In the genomic region with DNA sequence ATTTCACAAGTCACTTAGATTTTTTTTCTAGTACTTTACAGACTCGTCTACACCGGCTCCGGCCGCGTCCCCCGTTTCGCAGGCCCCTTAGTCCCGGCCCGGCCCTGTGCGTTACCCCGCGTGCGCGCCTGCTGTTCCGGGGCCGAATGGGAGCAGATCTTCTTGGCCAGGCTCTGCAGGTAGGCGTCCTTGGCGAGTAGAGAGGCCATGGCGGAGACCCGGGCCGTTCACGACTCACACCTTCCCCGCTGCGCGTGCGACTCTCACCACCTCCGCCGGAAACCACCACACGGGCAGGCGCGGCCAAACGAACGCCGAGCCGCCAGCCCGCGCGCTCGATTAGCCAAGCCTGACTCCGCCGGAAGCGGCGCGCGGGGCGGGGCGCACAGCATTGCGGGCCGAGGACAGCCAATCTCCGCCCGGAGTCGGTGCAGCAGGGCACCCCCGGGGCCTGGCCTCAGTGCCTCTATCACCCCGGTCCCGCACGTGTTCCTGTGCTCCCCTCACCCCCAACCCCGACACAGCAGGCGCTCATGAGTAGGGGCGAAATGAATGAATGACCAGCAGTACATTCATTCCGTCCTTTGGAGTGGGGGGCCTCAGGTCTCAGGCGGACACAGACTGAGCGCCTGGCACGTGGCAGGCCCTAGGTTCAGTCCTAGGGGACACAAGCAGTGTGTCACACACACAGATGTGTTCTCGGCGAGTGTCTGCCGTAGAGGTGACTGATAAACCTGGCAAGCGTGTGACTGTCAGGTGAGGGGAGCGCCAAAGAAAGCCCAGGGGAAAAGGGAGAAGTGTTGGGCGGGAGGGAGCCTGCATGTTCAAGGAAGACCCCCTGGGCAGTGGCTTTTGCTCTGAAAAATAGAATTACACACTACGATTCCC, we compare ENCODE assay signal across 8 cellular contexts. TPM values are rescaled to one million over a fixed set of nuclear protein-coding genes. Genes with fewer than 3 reads are reported as not detected.
DNase-seq lines count a peak whose midpoint lies in the region; ATAC-seq and TF ChIP-seq lines count a peak whose summit lies in the region.

SURF6 (minus strand) TSS at position 265 of the 888 bp plus-strand sequence; CDS start at position 209, 56 bp downstream.

- TF ChIP-seq CTCF in colonic mucosa (IDR thresholded peaks at IDR 0.05) = no peak

- H3K4me2 ChIP-seq in BLaER1 treated with 17β-estradiol and CSF1 and Interleukin-3, amounts not matched to agents 10 nM and 100 nM = peak within 1 kb of the TSS; percentile 81 to 99 (median 87)

- H3K27ac Mint-ChIP-seq in activated CD4-positive, alpha-beta T cell treated with anti-CD3 and anti-CD28 coated beads, Interleukin-2, amount 10 ng/mL, durations not matched to agents 24 days and 14 days = peak within 1 kb of the TSS; percentile 90

- peak within 1 kb of the TSS; percentile 79 to 99 (median 92) for H3K4me3 ChIP-seq in BLaER1 treated with 17β-estradiol and CSF1 and Interleukin-3, amounts not matched to agents 10 nM and 100 nM
- peak within 1 kb of the TSS; percentile 96 for H3K4me3 ChIP-seq in colonic mucosa

- no peaks in the 10 kb centered on the region; a peak in 1 of 22 replicates for H3K9me3 ChIP-seq in BLaER1 treated with 17β-estradiol and CSF1 and Interleukin-3, amounts not matched to agents 10 nM and 100 nM (replicated peaks in 1 of 11)
- no peaks in the 10 kb centered on the region for H3K9me3 ChIP-seq in colonic mucosa

- H3K27me3 ChIP-seq in BLaER1 treated with 17β-estradiol and CSF1 and Interleukin-3, amounts not matched to agents 10 nM and 100 nM = no peaks in the 10 kb centered on the region
- H3K27me3 ChIP-seq in colonic mucosa = no peaks in the 10 kb centered on the region

- peaks cover 18% of the 10 kb centered on the region for H3K4me1 Mint-ChIP-seq in activated CD4-positive, alpha-beta T cell treated with anti-CD3 and anti-CD28 coated beads, Interleukin-2, amount 10 ng/mL, durations not matched to agents 24 days and 14 days

- peak; percentile 82 for ATAC-seq in GM19395 (IDR thresholded peaks at IDR 0.05; ENCODE audit: unreplicated experiment)
- ATAC-seq in HG03521 (IDR thresholded peaks at IDR 0.05; ENCODE audit: unreplicated experiment) = peak; percentile 76
- ATAC-seq in left colon = peak; percentile 81

- DNase-seq in NCI-H69 (lab: John Stamatoyannopoulos, UW) (peak; percentile 98), colonic mucosa (peak; percentile 94), left colon (peak; percentile 91 to 94)
- peak; percentile 99 for DNase-seq in activated CD4-positive, alpha-beta T cell treated with anti-CD3 and anti-CD28 coated beads, Interleukin-2, amount 10 ng/mL, durations not matched to agents 24 days and 14 days
- peak; percentile 86 to 95 (median 92) for DNase-seq in stimulated activated CD4-positive, alpha-beta T cell treated with anti-CD3 and anti-CD28 coated beads, Interleukin-1b, Interleukin-23, amount 100 ng/mL, for 24 hours (ENCODE audit: low read depth in 4 of 4, low spot score in 1 of 4)

- H3K36me3 ChIP-seq in BLaER1 treated with 17β-estradiol and CSF1 and Interleukin-3, amounts not matched to agents 10 nM and 100 nM = peaks cover 42 to 75% (median 65%) of the 10 kb centered on the region in 11 experiments
- peaks cover 24% of the 10 kb centered on the region for H3K36me3 ChIP-seq in colonic mucosa

- H3K27ac ChIP-seq in BLaER1 treated with 17β-estradiol and CSF1 and Interleukin-3, amounts not matched to agents 10 nM and 100 nM = peak within 1 kb of the TSS; percentile 25 to 95 (median 83); a peak in 21 of 22 replicates
- H3K27ac ChIP-seq in colonic mucosa = peak within 1 kb of the TSS; percentile 56

- peaks cover 68% of the 10 kb centered on the region for H3K36me3 Mint-ChIP-seq in activated CD4-positive, alpha-beta T cell treated with anti-CD3 and anti-CD28 coated beads, Interleukin-2, amount 10 ng/mL, durations not matched to agents 24 days and 14 days (ENCODE audit: low read depth)

- peaks cover 3 to 50% (median 39%) of the 10 kb centered on the region in 11 experiments; a peak in 21 of 22 replicates for H4K20me1 ChIP-seq in BLaER1 treated with 17β-estradiol and CSF1 and Interleukin-3, amounts not matched to agents 10 nM and 100 nM

- H3K27me3 Mint-ChIP-seq in activated CD4-positive, alpha-beta T cell treated with anti-CD3 and anti-CD28 coated beads, Interleukin-2, amount 10 ng/mL, durations not matched to agents 24 days and 14 days = no peaks in the 10 kb centered on the region

- H3K4me1 ChIP-seq in BLaER1 treated with 17β-estradiol and CSF1 and Interleukin-3, amounts not matched to agents 10 nM and 100 nM = peaks cover 37 to 81% (median 58%) of the 10 kb centered on the region in 10 experiments
- H3K4me1 ChIP-seq in colonic mucosa = peaks cover 18% of the 10 kb centered on the region

- intact Hi-C loops in activated CD4-positive, alpha-beta T cell treated with anti-CD3 and anti-CD28 coated beads, Interleukin-2, amount 10 ng/mL, durations not matched to agents 24 days and 14 days (cut with micrococcal nuclease) = loop anchor here (1.0 to 5.0 kb wide), 6 partner anchors 12 to 366 kb away; partner anchors contain the start of genes MED22, REXO4, RPL7A and STKLD1
- intact Hi-C loops in colonic mucosa (cut with DNase I) (no loop called here), left colon (cut with DNase I, micrococcal nuclease) (loop anchor here in 1 of 2 donors (10.0 kb wide), 1 partner anchor 151 kb away; no protein-coding TSS in a partner anchor)

- no peaks in the 10 kb centered on the region for H3K9me3 Mint-ChIP-seq in activated CD4-positive, alpha-beta T cell treated with anti-CD3 and anti-CD28 coated beads, Interleukin-2, amount 10 ng/mL, durations not matched to agents 24 days and 14 days

- H3K9ac ChIP-seq in BLaER1 treated with 17β-estradiol and CSF1 and Interleukin-3, amounts not matched to agents 10 nM and 100 nM = peak within 1 kb of the TSS; percentile 78 to 96 (median 88)
- H3K9ac ChIP-seq in colonic mucosa (ENCODE audit: low read depth in 2 of 2, low read length in 2 of 2) = peak within 1 kb of the TSS; percentile 83

- peak within 1 kb of the TSS; percentile 89 for H3K4me3 Mint-ChIP-seq in activated CD4-positive, alpha-beta T cell treated with anti-CD3 and anti-CD28 coated beads, Interleukin-2, amount 10 ng/mL, durations not matched to agents 24 days and 14 days

RNA-seq across cellular contexts. Expression of gene SURF6, which starts in this region (rescaled TPM):
- total RNA-seq in activated CD4-positive, alpha-beta T cell treated with anti-CD3 and anti-CD28 coated beads, Interleukin-2, amount 10 ng/mL, durations not matched to agents 24 days and 14 days = 27.4 and 28.8 TPM in 2 replicates
- total RNA-seq in colonic mucosa = 10 to 100 TPM; 16.0 to 41.2 TPM
- 10 to 100 TPM; 24.1 to 27.8 TPM for total RNA-seq in left colon

Comparison
In these comparisons a context has a peak if more than half of its experiments do, and no peak if none do; other contexts are left out.
1. Peak in every context shown above with its lines: DNase-seq, ATAC-seq, H3K4me3 ChIP-seq and H3K27ac ChIP-seq.